ENCODE assay signal across 8 cellular contexts in genomic region chr6:70414813-70415212, GRCh38. TPM values are rescaled to one million over a fixed set of nuclear protein-coding genes. Genes with fewer than 3 reads are reported as not detected.
A peak's percentile ranks its signal among the peaks of the same experiment; 100 is the strongest.
DNase-seq lines count a peak whose midpoint lies in the region; ATAC-seq and TF ChIP-seq lines count a peak whose summit lies in the region.

No MANE protein-coding gene starts in this region.

- H3K27ac ChIP-seq in mammary epithelial cell (ENCODE audit: insufficient read depth, low read depth, low read length) (no peak overlapping the region), muscle layer of duodenum (ENCODE audit: low read length) (peak overlapping the region; percentile 82), mesendoderm (ENCODE audit: low read depth, low read length) (no peak overlapping the region)

- TF ChIP-seq CTCF in BE2C (IDR thresholded peaks at IDR 0.05; ENCODE audit: low read depth, low read length) (no peak), mammary epithelial cell (conservative IDR thresholded peaks at IDR 0.05 in 1 of 2, IDR thresholded peaks at IDR 0.05 in 1 of 2; ENCODE audit: extremely low read depth in 1 of 2, insufficient read depth in 1 of 2, low read depth in 1 of 2, low read length in 2 of 2) (no peak)

- no peaks in the 10 kb centered on the region for H4K20me1 ChIP-seq in mammary epithelial cell (ENCODE audit: insufficient read depth, low read length)

- H3K27me3 ChIP-seq in BE2C (no peaks in the 10 kb centered on the region), mammary epithelial cell (ENCODE audit: insufficient read depth, low read length) (no peaks in the 10 kb centered on the region), muscle layer of duodenum (ENCODE audit: low read depth, low read length) (no peaks in the 10 kb centered on the region), mesendoderm (ENCODE audit: insufficient read depth, low read length, poor library complexity) (no peaks in the 10 kb centered on the region)

- in situ Hi-C loops in mammary epithelial cell (cut with MboI; ENCODE audit: low sequenced_read_pairs in 2 of 2): no loop called here

- H3K56ac ChIP-seq in mesendoderm (ENCODE audit: low read length): no peak overlapping the region

- H3K4me2 ChIP-seq in mammary epithelial cell (ENCODE audit: insufficient read depth, low read depth, low read length) (peak overlapping the region; percentile 94), mesendoderm (ENCODE audit: low read length) (no peak overlapping the region)

- no peak overlapping the region for H4K8ac ChIP-seq in mesendoderm (ENCODE audit: low read depth, low read length)

- DNase-seq in BE2C (no peak), HT-29 (ENCODE audit: low spot score) (peak; percentile 16), mammary epithelial cell (no peak), mesendoderm (no peak), NCI-H1417 (lab: John Stamatoyannopoulos, UW) (no peak)

- peaks cover 6% of the 10 kb centered on the region for H3K79me1 ChIP-seq in mesendoderm (ENCODE audit: low read length)

- H2BK120ac ChIP-seq in mesendoderm (ENCODE audit: low read depth, low read length): no peak overlapping the region

- ATAC-seq in HG03280 (IDR thresholded peaks at IDR 0.05; ENCODE audit: unreplicated experiment) (no peak), GM21528 (IDR thresholded peaks at IDR 0.05; ENCODE audit: low FRiP score, unreplicated experiment) (no peak)

- no peak overlapping the region for H2BK15ac ChIP-seq in mesendoderm (replicated peaks; ENCODE audit: low read depth)

- no peak overlapping the region for H4K5ac ChIP-seq in mesendoderm (ENCODE audit: low read length)

- no peak overlapping the region for H2BK5ac ChIP-seq in mesendoderm (ENCODE audit: low read length)

- no peak overlapping the region for H3K18ac ChIP-seq in mesendoderm (ENCODE audit: low read length)

- H3K9me3 ChIP-seq in BE2C (no peaks in the 10 kb centered on the region), mammary epithelial cell (replicated peaks; ENCODE audit: insufficient read depth, low read length) (no peaks in the 10 kb centered on the region), muscle layer of duodenum (ENCODE audit: control insufficient read depth in 1 of 2, low read length in 2 of 2) (no peaks in the 10 kb centered on the region)

- BruUV-seq in mammary epithelial cell (replicated peaks; lab: Mats Ljungman, UMichigan): TSS peak; percentile 24

- H3K9ac ChIP-seq in mammary epithelial cell (ENCODE audit: insufficient read depth, low read length) (peak overlapping the region; percentile 71), mesendoderm (ENCODE audit: low read length) (no peak overlapping the region)

- H3K4me1 ChIP-seq in BE2C (no peaks in the 10 kb centered on the region), mammary epithelial cell (ENCODE audit: insufficient read depth, low read length) (peaks cover 7% of the 10 kb centered on the region), muscle layer of duodenum (ENCODE audit: control insufficient read depth in 1 of 2, insufficient read depth in 2 of 2, low read length in 2 of 2) (peaks cover 8 to 13% of the 10 kb centered on the region in 2 donors), mesendoderm (ENCODE audit: control insufficient read depth, low read depth, low read length) (no peaks in the 10 kb centered on the region)

- no peak overlapping the region for H3K4ac ChIP-seq in mesendoderm (ENCODE audit: low read depth, low read length)

- CTCF ChIA-PET in mammary epithelial cell (lab: Charles Lee; ENCODE audit: low non-redundant PET): interaction anchor here (0.5 to 0.6 kb wide), 2 partner anchors 45 to 105 kb away, joined by 5 to 20 read pairs; no protein-coding TSS in a partner anchor

- no peak overlapping the region for H2AK5ac ChIP-seq in mesendoderm (ENCODE audit: low read length)

- intact Hi-C loops in mammary epithelial cell (cut with micrococcal nuclease): loop anchor here (5.0 kb wide), 1 partner anchor 103 kb away; no protein-coding TSS in a partner anchor

- H3K4me3 ChIP-seq in BE2C (ENCODE audit: low read depth, low read length): peak overlapping the region; percentile 96
- peak overlapping the region; percentile 63 to 81 (median 79) for H3K4me3 ChIP-seq in mammary epithelial cell (replicated peaks in 1 of 3; ENCODE audit: insufficient read depth in 1 of 3, low read depth in 2 of 3, low read length in 3 of 3)
- peak overlapping the region; percentile 81 to 97 for H3K4me3 ChIP-seq in muscle layer of duodenum (ENCODE audit: low read depth in 1 of 2, low read length in 2 of 2)
- H3K4me3 ChIP-seq in mesendoderm (ENCODE audit: low read length): no peak overlapping the region

- H3K79me2 ChIP-seq in mammary epithelial cell (ENCODE audit: insufficient read depth, low read length) (peaks cover 52% of the 10 kb centered on the region), mesendoderm (ENCODE audit: control insufficient read depth, insufficient read depth, low read length) (peaks cover 17% of the 10 kb centered on the region)

- H2AFZ ChIP-seq in mammary epithelial cell (ENCODE audit: low read depth, low read length): no peak overlapping the region

- dilution Hi-C loops in mammary epithelial cell (cut with HindIII; ENCODE audit: low sequenced_read_pairs): no loop called here

- H3K23ac ChIP-seq in mesendoderm (ENCODE audit: low read length): no peak overlapping the region

- WGBS in mammary epithelial cell (ENCODE audit: low coverage, missing lambda C conversion rate): 57% methylated on average over 2 of the region's 2 CpGs
- no CpG with 5 or more reads among the region's 2 CpGs for WGBS in mesendoderm (ENCODE audit: extremely low coverage, insufficient coverage, low lambda C conversion rate)

- peaks cover 7% of the 10 kb centered on the region for H3K36me3 ChIP-seq in BE2C
- H3K36me3 ChIP-seq in mammary epithelial cell (ENCODE audit: insufficient read depth, low read length): peaks cover 3% of the 10 kb centered on the region
- H3K36me3 ChIP-seq in muscle layer of duodenum (ENCODE audit: control insufficient read depth in 1 of 2, insufficient read depth in 2 of 2, low read length in 2 of 2): no peaks in the 10 kb centered on the region
- no peaks in the 10 kb centered on the region for H3K36me3 ChIP-seq in mesendoderm (ENCODE audit: control insufficient read depth, insufficient read depth, low read length)

RNA-seq across cellular contexts. Expression of gene FAM135A, which starts 1.5 kb away (rescaled TPM):
- 9.4 TPM for polyA plus RNA-seq in BE2C (2012; ENCODE audit: insufficient read depth, insufficient read length, low read depth)
- total RNA-seq in HT-29 (2014; rRNA removed; shearing (Covaris generic)): 22.7 and 24.4 TPM in 2 replicates
- 10 to 100 TPM; 21.2 to 30.0 TPM for total RNA-seq in mammary epithelial cell
- polyA plus RNA-seq in mammary epithelial cell: 13.2 TPM
- polyA minus RNA-seq in mammary epithelial cell: 11.3 TPM
- polyA plus RNA-seq in mesendoderm (2013, experiment 1 of 2): 16.8 TPM
- 17.0 TPM for polyA plus RNA-seq in mesendoderm (2013, experiment 2 of 2)
